Comparison of ENCODE assay signal across 8 cellular contexts in genomic region chr11:111379500-111380136, GRCh38. TPM values are rescaled to one million over a fixed set of nuclear protein-coding genes. Genes with fewer than 3 reads are reported as not detected.
DNase-seq lines count a peak whose midpoint lies in the region; ATAC-seq and TF ChIP-seq lines count a peak whose summit lies in the region.

No MANE protein-coding gene starts in this region.

- TF ChIP-seq POLR2A in esophagus muscularis mucosa (IDR thresholded peaks at IDR 0.05; ENCODE audit: low read depth): no peak

- no peak overlapping the region for H3K27ac ChIP-seq in tibial artery
- H3K27ac ChIP-seq in esophagus muscularis mucosa (replicated peaks in 1 of 4): no peak overlapping the region

- TF ChIP-seq CTCF in mucosa of descending colon (IDR thresholded peaks at IDR 0.05) (no peak), tibial artery (IDR thresholded peaks at IDR 0.05) (no peak), esophagus muscularis mucosa (IDR thresholded peaks at IDR 0.05) (no peak)

- H3K9me3 ChIP-seq in mucosa of descending colon (no peaks in the 10 kb centered on the region), tibial artery (no peaks in the 10 kb centered on the region), esophagus muscularis mucosa (no peaks in the 10 kb centered on the region)

- 82% methylated on average over 9 of the region's 17 CpGs for WGBS in esophagus muscularis mucosa

- TF ChIP-seq EP300 in esophagus muscularis mucosa (IDR thresholded peaks at IDR 0.05): no peak

- peak; percentile 39 for ATAC-seq in GM18517 (IDR thresholded peaks at IDR 0.05; ENCODE audit: unreplicated experiment)
- ATAC-seq in GM21786 (IDR thresholded peaks at IDR 0.05; ENCODE audit: unreplicated experiment): peak; percentile 40
- ATAC-seq in mucosa of descending colon: peak; percentile 69

- peaks cover 0 to 9% of the 10 kb centered on the region in 2 donors for H3K27me3 ChIP-seq in tibial artery
- H3K27me3 ChIP-seq in esophagus muscularis mucosa: peaks cover 0 to 5% (median 0%) of the 10 kb centered on the region in 4 donors

- no peaks in the 10 kb centered on the region for H3K4me1 ChIP-seq in mucosa of descending colon (ENCODE audit: low read depth)
- peaks cover 0 to 6% (median 2%) of the 10 kb centered on the region in 4 donors for H3K4me1 ChIP-seq in tibial artery
- peaks cover 6 to 15% (median 11%) of the 10 kb centered on the region in 4 donors for H3K4me1 ChIP-seq in esophagus muscularis mucosa

- H3K4me3 ChIP-seq in mucosa of descending colon: no peak overlapping the region
- no peak overlapping the region for H3K4me3 ChIP-seq in tibial artery
- peak overlapping the region in 2 of 4 donors; percentile 17 to 32 for H3K4me3 ChIP-seq in esophagus muscularis mucosa

- DNase-seq in NCI-H1436 (lab: John Stamatoyannopoulos, UW) (peak; percentile 88), mucosa of descending colon (no peak), COR-L47 (lab: John Stamatoyannopoulos, UW) (no peak), hippocampal formation (lab: John Stamatoyannopoulos, UW) (no peak), tibial artery (no peak), esophagus muscularis mucosa (ENCODE audit: extremely low spot score) (no peak)

- H3K36me3 ChIP-seq in mucosa of descending colon (ENCODE audit: low read depth) (no peaks in the 10 kb centered on the region), tibial artery (no peaks in the 10 kb centered on the region), esophagus muscularis mucosa (no peaks in the 10 kb centered on the region)

- intact Hi-C loops in mucosa of descending colon (cut with DNase I, micrococcal nuclease): no loop called here
- intact Hi-C loops in tibial artery (cut with DNase I; ENCODE audit: low total_unique reads): no loop called here
- intact Hi-C loops in esophagus muscularis mucosa (cut with DNase I): no loop called here

RNA-seq across cellular contexts. Expression of gene POU2AF1, which starts 0.5 kb away (rescaled TPM):
- 1 to 10 TPM; 2.8 to 9.3 (median 5.4) TPM for total RNA-seq in mucosa of descending colon
- under 1 TPM in 2 of 4 donors, not detected in 2; 0.17 TPM for total RNA-seq in esophagus muscularis mucosa
